8 cellular contexts compared by ENCODE assay signal in the genomic region with DNA sequence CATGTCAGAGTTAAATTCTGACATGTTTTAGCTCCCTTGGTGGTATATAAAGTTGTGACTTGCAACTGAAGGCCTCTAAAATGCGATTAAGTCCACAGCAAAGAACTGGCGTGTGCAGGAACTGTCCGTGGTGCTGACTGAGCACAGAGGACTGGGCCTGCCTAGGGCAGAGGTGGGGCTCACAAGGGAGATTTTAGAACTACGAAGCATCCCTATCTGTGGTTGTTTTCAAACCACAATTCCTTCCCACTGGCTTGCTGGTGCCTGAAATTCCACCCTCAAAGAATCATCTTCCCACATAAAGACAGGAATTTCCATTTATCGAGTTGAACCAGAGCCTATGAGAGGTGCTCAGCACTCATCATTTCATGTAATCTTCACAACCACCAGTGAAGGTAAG. TPM values are rescaled to one million over a fixed set of nuclear protein-coding genes. Genes with fewer than 3 reads are reported as not detected.
DNase-seq lines count a peak whose midpoint lies in the region; ATAC-seq and TF ChIP-seq lines count a peak whose summit lies in the region.

No MANE protein-coding gene starts in this region.

- H3K4me1 Mint-ChIP-seq in natural killer cell, result no peaks in the 10 kb centered on the region
- H3K4me1 Mint-ChIP-seq in natural killer cell treated with Interleukin-12 subunit alpha and Interleukin-12 subunit beta and Interleukin-15 and Interleukin-18, amount 100 ng/mL, for 72 hours (ENCODE audit: low read depth in 2 of 2), result no peaks in the 10 kb centered on the region

- no peaks in the 10 kb centered on the region for H3K9me3 Mint-ChIP-seq in natural killer cell
- H3K9me3 Mint-ChIP-seq in natural killer cell treated with Interleukin-12 subunit alpha and Interleukin-12 subunit beta and Interleukin-15 and Interleukin-18, amount 100 ng/mL, for 72 hours, result no peaks in the 10 kb centered on the region

- H3K4me3 Mint-ChIP-seq in natural killer cell, result no peak overlapping the region
- no peak overlapping the region for H3K4me3 Mint-ChIP-seq in natural killer cell treated with Interleukin-12 subunit alpha and Interleukin-12 subunit beta and Interleukin-15 and Interleukin-18, amount 100 ng/mL, for 72 hours

- DNase-seq in natural killer cell (no peak), glomerular endothelial cell (ENCODE audit: extremely low read depth, low read depth, low spot score) (peak; percentile 10), DMS153 treated with DMSO at 0.1 percent for 48 hours (lab: John Stamatoyannopoulos, UW; ENCODE audit: unreplicated experiment) (no peak)
- DNase-seq in natural killer cell treated with Interleukin-12 subunit alpha and Interleukin-12 subunit beta and Interleukin-15 and Interleukin-18, amount 100 ng/mL, for 72 hours (ENCODE audit: low spot score), result no peak
- peak; percentile 8 to 12 for DNase-seq in activated CD4-positive, alpha-beta T cell treated with anti-CD3 and anti-CD28 coated beads, Interleukin-2, amount 50 U/mL, for 4 hours
- DNase-seq in stimulated activated CD4-positive, alpha-beta T cell treated with anti-CD3 and anti-CD28 coated beads, Interleukin-2, amount 100 ng/mL, for 48 hours, result peak; percentile 36 to 48

- no peaks in the 10 kb centered on the region for H3K36me3 Mint-ChIP-seq in natural killer cell
- H3K36me3 Mint-ChIP-seq in natural killer cell treated with Interleukin-12 subunit alpha and Interleukin-12 subunit beta and Interleukin-15 and Interleukin-18, amount 100 ng/mL, for 72 hours, result no peaks in the 10 kb centered on the region

- TF ChIP-seq CTCF in natural killer cell (IDR thresholded peaks at IDR 0.05), result no peak

- H3K27me3 Mint-ChIP-seq in natural killer cell (ENCODE audit: low read depth in 2 of 2), result peaks cover 6 to 23% of the 10 kb centered on the region in 2 donors
- peaks cover 25 to 39% of the 10 kb centered on the region in 2 donors for H3K27me3 Mint-ChIP-seq in natural killer cell treated with Interleukin-12 subunit alpha and Interleukin-12 subunit beta and Interleukin-15 and Interleukin-18, amount 100 ng/mL, for 72 hours

- H3K27ac Mint-ChIP-seq in natural killer cell, result no peak overlapping the region
- no peak overlapping the region for H3K27ac Mint-ChIP-seq in natural killer cell treated with Interleukin-12 subunit alpha and Interleukin-12 subunit beta and Interleukin-15 and Interleukin-18, amount 100 ng/mL, for 72 hours

- intact Hi-C loops in natural killer cell (cut with micrococcal nuclease), result no loop called here

- ATAC-seq in natural killer cell, result peak in 2 of 3 donors; percentile 47 to 54
- no peak for ATAC-seq in natural killer cell treated with Interleukin-12 subunit alpha and Interleukin-12 subunit beta and Interleukin-15 and Interleukin-18, amount 100 ng/mL, for 72 hours
- no peak for ATAC-seq in GM18870 (IDR thresholded peaks at IDR 0.05; ENCODE audit: unreplicated experiment)
- no peak for ATAC-seq in HG02642 (IDR thresholded peaks at IDR 0.05; ENCODE audit: poor library complexity, unreplicated experiment)

RNA-seq across cellular contexts. Expression of gene RIMS4, which starts 30.1 kb away (rescaled TPM):
- total RNA-seq in natural killer cell (not detected), glomerular endothelial cell (not detected in 2 replicates)
- not detected for total RNA-seq in natural killer cell treated with Interleukin-12 subunit alpha and Interleukin-12 subunit beta and Interleukin-15 and Interleukin-18, amount 100 ng/mL, for 72 hours

RNA-seq across cellular contexts. Expression of gene KCNK15, which starts 34.6 kb away (rescaled TPM):
- total RNA-seq in natural killer cell (not detected), glomerular endothelial cell (0.35 TPM in 1 of 2 replicates, not detected in the other)
- total RNA-seq in natural killer cell treated with Interleukin-12 subunit alpha and Interleukin-12 subunit beta and Interleukin-15 and Interleukin-18, amount 100 ng/mL, for 72 hours, result under 1 TPM; 0.28 to 0.50 TPM

Comparison
In these comparisons a context has a peak if more than half of its experiments do, and no peak if none do; other contexts are left out.
1. ATAC-seq: peak in natural killer cell (2 of 3); none in natural killer cell treated with Interleukin-12 subunit alpha and Interleukin-12 subunit beta and Interleukin-15 and Interleukin-18, amount 100 ng/mL, for 72 hours (0 of 2), GM18870 (single experiment) and HG02642 (single experiment).
2. DNase-seq: peak in activated CD4-positive, alpha-beta T cell treated with anti-CD3 and anti-CD28 coated beads, Interleukin-2, amount 50 U/mL, for 4 hours (2 of 2), glomerular endothelial cell (single experiment) and stimulated activated CD4-positive, alpha-beta T cell treated with anti-CD3 and anti-CD28 coated beads, Interleukin-2, amount 100 ng/mL, for 48 hours (2 of 2); none in natural killer cell (single experiment), natural killer cell treated with Interleukin-12 subunit alpha and Interleukin-12 subunit beta and Interleukin-15 and Interleukin-18, amount 100 ng/mL, for 72 hours (single experiment) and DMS153 treated with DMSO at 0.1 percent for 48 hours (single experiment).